ENCODE assay signal across 20 cellular contexts in genomic region chr9:111804636-111805035, GRCh38. TPM values are rescaled to one million over a fixed set of nuclear protein-coding genes. Genes with fewer than 3 reads are reported as not detected.
"Had no signal": no experiment of that assay in that cellular context is flagged by ENCODE, and none has a peak within 500 bp of the region (broad histone marks: within the 10 kb centered on the region; RNA-seq: fewer than 3 reads in every experiment).

No MANE protein-coding gene starts in this region.

- H3K27me3 Mint-ChIP-seq: activated CD4-positive, alpha-beta T cell treated with anti-CD3 and anti-CD28 coated beads, Interleukin-2, amount 10 ng/mL, durations not matched to agents 24 days and 14 days; activated naive CD8-positive, alpha-beta T cell treated with anti-CD3 and anti-CD28 coated beads, Interleukin-2, amount 10 ng/mL, durations not matched to agents 7 days and 5 days; naive B cell; type B pancreatic cell had no signal

- ATAC-seq: heart right ventricle had no signal

- H3K9me3 Mint-ChIP-seq: activated CD4-positive, alpha-beta T cell treated with anti-CD3 and anti-CD28 coated beads, Interleukin-2, amount 10 ng/mL, durations not matched to agents 24 days and 14 days; activated naive CD8-positive, alpha-beta T cell treated with anti-CD3 and anti-CD28 coated beads, Interleukin-2, amount 10 ng/mL, durations not matched to agents 7 days and 5 days; naive B cell; stimulated activated effector memory CD8-positive, alpha-beta T cell treated with anti-CD3 and anti-CD28 coated beads, Interleukin-12 subunit alpha, Interleukin-12 subunit beta, amount 100 ng/mL, for 72 hours; T-helper 2 cell treated with Interferon-gamma antibody and Interleukin-4, amounts not matched to agents 5 μg/mL and 100 μg/mL, for 36 hours; type B pancreatic cell had no signal

- H3K9me3 ChIP-seq: heart right ventricle, ovary had no signal

- H3K27ac Mint-ChIP-seq: activated naive CD8-positive, alpha-beta T cell treated with anti-CD3 and anti-CD28 coated beads, Interleukin-2, amount 10 ng/mL, durations not matched to agents 7 days and 5 days; stimulated activated effector memory CD8-positive, alpha-beta T cell treated with anti-CD3 and anti-CD28 coated beads, Interleukin-12 subunit alpha, Interleukin-12 subunit beta, amount 100 ng/mL, for 72 hours; T-helper 2 cell treated with Interferon-gamma antibody and Interleukin-4, amounts not matched to agents 5 μg/mL and 100 μg/mL, for 36 hours had no signal

- H3K4me3 ChIP-seq: heart right ventricle, ovary had no signal

- H3K4me3 Mint-ChIP-seq: activated naive CD8-positive, alpha-beta T cell treated with anti-CD3 and anti-CD28 coated beads, Interleukin-2, amount 10 ng/mL, durations not matched to agents 7 days and 5 days; naive B cell; stimulated activated effector memory CD8-positive, alpha-beta T cell treated with anti-CD3 and anti-CD28 coated beads, Interleukin-12 subunit alpha, Interleukin-12 subunit beta, amount 100 ng/mL, for 72 hours; T-helper 2 cell treated with Interferon-gamma antibody and Interleukin-4, amounts not matched to agents 5 μg/mL and 100 μg/mL, for 36 hours; type B pancreatic cell had no signal

- H3K36me3 Mint-ChIP-seq: stimulated activated effector memory CD8-positive, alpha-beta T cell treated with anti-CD3 and anti-CD28 coated beads, Interleukin-12 subunit alpha, Interleukin-12 subunit beta, amount 100 ng/mL, for 72 hours; type B pancreatic cell had no signal

- H3K36me3 ChIP-seq: brain microvascular endothelial cell, heart right ventricle, ovary had no signal

- H3K27me3 ChIP-seq: brain microvascular endothelial cell, heart right ventricle, ovary had no signal

- H3K27ac ChIP-seq: heart right ventricle, ovary had no signal

- FAIRE-seq: frontal cortex, islet of Langerhans had no signal

- DNase-seq: activated CD4-positive, alpha-beta T cell treated with anti-CD3 and anti-CD28 coated beads, Interleukin-2, amount 10 ng/mL, durations not matched to agents 24 days and 14 days; activated CD4-positive, CD25-positive, alpha-beta regulatory T cell; activated CD8-positive, alpha-beta memory T cell treated with anti-CD3 and anti-CD28 coated beads for 24 hours; activated naive CD8-positive, alpha-beta T cell treated with anti-CD3 and anti-CD28 coated beads, Interleukin-2, amount 10 ng/mL, durations not matched to agents 7 days and 5 days; anterior cingulate cortex; brain microvascular endothelial cell; cortex of kidney; effector CD8-positive, alpha-beta T cell; heart right ventricle; naive B cell; ovary; stimulated activated CD4-positive, alpha-beta T cell treated with anti-CD3 and anti-CD28 coated beads, Interleukin-12 subunit alpha, Interleukin-12 subunit beta, amount 100 ng/mL, for 4 hours; SW 1271 had no signal

RNA-seq across cellular contexts. Expression of gene SHOC1, which starts 9.9 kb away (rescaled TPM):
- total RNA-seq: activated CD4-positive, alpha-beta T cell treated with anti-CD3 and anti-CD28 coated beads, Interleukin-2, amount 10 ng/mL, durations not matched to agents 24 days and 14 days; activated naive CD8-positive, alpha-beta T cell treated with anti-CD3 and anti-CD28 coated beads, Interleukin-2, amount 10 ng/mL, durations not matched to agents 7 days and 5 days; frontal cortex; heart right ventricle; lung microvascular endothelial cell; temporal lobe had no signal
- polyA plus RNA-seq: heart right ventricle had no signal
